Comparison of ENCODE assay signal across 1 cellular context in genomic region chr1:12627308-12627707, GRCh38.
TF ChIP-seq lines count a peak whose summit lies in the region.

No MANE protein-coding gene starts in this region.

TF ChIP-seq in H1, 55 proteins besides CTCF, POLR2A, EP300 and RAD21:
- no peak for TF ChIP-seq CEBPB (IDR thresholded peaks at IDR 0.05; ENCODE audit: low read depth, low read length)
- TF ChIP-seq, protein P1, sequence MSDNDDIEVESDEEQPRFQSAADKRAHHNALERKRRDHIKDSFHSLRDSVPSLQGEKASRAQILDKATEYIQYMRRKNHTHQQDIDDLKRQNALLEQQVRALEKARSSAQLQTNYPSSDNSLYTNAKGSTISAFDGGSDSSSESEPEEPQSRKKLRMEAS (IDR thresholded peaks at IDR 0.05), result no peak
- TF ChIP-seq KDM5A (IDR thresholded peaks at IDR 0.05; ENCODE audit: low read length), result no peak
- TF ChIP-seq TAF1 (IDR thresholded peaks at IDR 0.05; ENCODE audit: low read depth, low read length), result no peak
- TF ChIP-seq MAFK (IDR thresholded peaks at IDR 0.05; ENCODE audit: low read depth, low read length), result no peak
